In genomic region chr2:117859924-117860647, GRCh38 we compare ENCODE assay signal across 19 cellular contexts. TPM values are rescaled to one million over a fixed set of nuclear protein-coding genes. Genes with fewer than 3 reads are reported as not detected.
A peak's percentile ranks its signal among the peaks of the same experiment; 100 is the strongest.
DNase-seq lines count a peak whose midpoint lies in the region; ATAC-seq and TF ChIP-seq lines count a peak whose summit lies in the region.
"Had no signal": no experiment of that assay in that cellular context is flagged by ENCODE, and none has a peak within 500 bp of the region (broad histone marks: within the 10 kb centered on the region; RNA-seq: fewer than 3 reads in every experiment).

No MANE protein-coding gene starts in this region.

- peaks cover 4% of the 10 kb centered on the region for H3K4me1 Mint-ChIP-seq in WTC11
- no peaks in the 10 kb centered on the region for H3K4me1 Mint-ChIP-seq in stimulated activated memory B cell treated with anti-CD40 and anti-IgM and Interleukin-4, amounts not matched to agents 10 μg/mL and 1 μg/mL and 100 μg/mL, for 72 hours

- H3K4me3 ChIP-seq in BJ (ENCODE audit: low read depth, low read length): peak overlapping the region; percentile 20
- peak overlapping the region; percentile 25 for H3K4me3 ChIP-seq in fibroblast of the aortic adventitia (ENCODE audit: low read depth, low read length)
- H3K4me3 ChIP-seq in suprapubic skin: peak overlapping the region; percentile 43
- H3K4me3 ChIP-seq: SJCRH30 had no signal

- no peaks in the 10 kb centered on the region for H3K36me3 Mint-ChIP-seq in WTC11
- no peaks in the 10 kb centered on the region for H3K36me3 Mint-ChIP-seq in stimulated activated memory B cell treated with anti-CD40 and anti-IgM and Interleukin-4, amounts not matched to agents 10 μg/mL and 1 μg/mL and 100 μg/mL, for 72 hours

- peak overlapping the region; percentile 48; the same call in 1 of the 2 replicates for H3K4me3 Mint-ChIP-seq in WTC11
- H3K4me3 Mint-ChIP-seq in stimulated activated memory B cell treated with anti-CD40 and anti-IgM and Interleukin-4, amounts not matched to agents 10 μg/mL and 1 μg/mL and 100 μg/mL, for 72 hours: no peak overlapping the region

- WGBS in suprapubic skin: 74% methylated on average over 32 of the region's 69 CpGs

- peaks cover 42% of the 10 kb centered on the region for H3K27me3 Mint-ChIP-seq in WTC11 (ENCODE audit: low read depth)
- H3K27me3 Mint-ChIP-seq in stimulated activated memory B cell treated with anti-CD40 and anti-IgM and Interleukin-4, amounts not matched to agents 10 μg/mL and 1 μg/mL and 100 μg/mL, for 72 hours: peaks cover 52% of the 10 kb centered on the region

- POLR2A ChIA-PET in BJ (lab: Charles Lee): no interaction called here
- POLR2A ChIA-PET in WTC11 (lab: Charles Lee): no interaction called here
- POLR2A ChIA-PET in HEK293T (lab: Yijun Ruan, JAX): no interaction called here

- peaks cover 7% of the 10 kb centered on the region for H3K9me3 Mint-ChIP-seq in WTC11
- no peaks in the 10 kb centered on the region for H3K9me3 Mint-ChIP-seq in stimulated activated memory B cell treated with anti-CD40 and anti-IgM and Interleukin-4, amounts not matched to agents 10 μg/mL and 1 μg/mL and 100 μg/mL, for 72 hours

- H3K27ac Mint-ChIP-seq in WTC11: no peak overlapping the region
- H3K27ac Mint-ChIP-seq in stimulated activated memory B cell treated with anti-CD40 and anti-IgM and Interleukin-4, amounts not matched to agents 10 μg/mL and 1 μg/mL and 100 μg/mL, for 72 hours: no peak overlapping the region

- no peak for TF ChIP-seq CTCF in BJ (IDR thresholded peaks at IDR 0.05; ENCODE audit: insufficient read depth, low read depth, low read length)
- TF ChIP-seq CTCF in WTC11 (IDR thresholded peaks at IDR 0.05): no peak
- no peak for TF ChIP-seq CTCF in fibroblast of the aortic adventitia (IDR thresholded peaks at IDR 0.05; ENCODE audit: insufficient read depth, low read length)
- TF ChIP-seq CTCF in suprapubic skin (IDR thresholded peaks at IDR 0.05): no peak
- no peak for TF ChIP-seq CTCF in foreskin keratinocyte (conservative IDR thresholded peaks at IDR 0.05)

- no peak for ATAC-seq in WTC11
- ATAC-seq in stimulated activated memory B cell treated with anti-CD40 and anti-IgM and Interleukin-4, amounts not matched to agents 10 μg/mL and 1 μg/mL and 100 μg/mL, for 72 hours: no peak
- ATAC-seq in HG03342 (IDR thresholded peaks at IDR 0.05; ENCODE audit: unreplicated experiment): no peak
- no peak for ATAC-seq in foreskin keratinocyte

- H3K9me3 ChIP-seq in suprapubic skin: no peaks in the 10 kb centered on the region
- H3K9me3 ChIP-seq: SJCRH30 had no signal

- TF ChIP-seq POLR2A in suprapubic skin (IDR thresholded peaks at IDR 0.05): no peak

- no peak for DNase-seq in BJ (ENCODE audit: low read depth)
- DNase-seq in WTC11 (ENCODE audit: low spot score): no peak
- DNase-seq in fibroblast of the aortic adventitia (ENCODE audit: low read depth): no peak
- DNase-seq in suprapubic skin (ENCODE audit: low spot score in 2 of 2): no peak
- no peak for DNase-seq in foreskin keratinocyte
- no peak for DNase-seq in HEK293T (ENCODE audit: extremely low spot score)
- DNase-seq: DMS 273 treated with DMSO at 0.1 percent for 48 hours, H7, Kasumi-1, NCI-H1105 treated with DMSO at 0.1 percent for 48 hours, NCI-H187, NCI-H345, NCI-H69, SJCRH30, SW 1271 had no signal

- peaks cover 3% of the 10 kb centered on the region for H3K4me1 ChIP-seq in suprapubic skin
- no peaks in the 10 kb centered on the region for H3K4me1 ChIP-seq in foreskin keratinocyte

- H3K27me3 ChIP-seq in BJ (ENCODE audit: control insufficient read depth, insufficient read depth, low read length) (0 out of 2 replicates have a peak, but pooled peaks cover 1% of the 10 kb centered on the region), suprapubic skin (peaks cover 43% of the 10 kb centered on the region), foreskin keratinocyte (peaks cover 30% of the 10 kb centered on the region)
- H3K27me3 ChIP-seq: SJCRH30 had no signal

- no peak for TF ChIP-seq EP300 in suprapubic skin (IDR thresholded peaks at IDR 0.05)

- no peaks in the 10 kb centered on the region for H3K36me3 ChIP-seq in BJ (ENCODE audit: control insufficient read depth, insufficient read depth, low read length)
- H3K36me3 ChIP-seq in suprapubic skin: no peaks in the 10 kb centered on the region
- H3K36me3 ChIP-seq: SJCRH30 had no signal

- CTCF ChIA-PET in BJ (lab: Yijun Ruan, JAX) (interaction anchor here (1.3 kb wide), 1 partner anchor 143 kb away, joined by 3 read pairs; no protein-coding TSS in a partner anchor), WTC11 (lab: Charles Lee) (interaction anchor here (1.0 to 2.6 kb wide), 2 partner anchors 11 to 143 kb away, joined by 3 to 14 read pairs; no protein-coding TSS in a partner anchor), HEK293T (lab: Yijun Ruan, JAX) (no interaction called here)

- H3K27ac ChIP-seq in suprapubic skin (no peak overlapping the region), foreskin keratinocyte (no peak overlapping the region)
- H3K27ac ChIP-seq: C4-2B, RWPE1, SJCRH30 had no signal

TF ChIP-seq in WTC11, 78 proteins besides CTCF, POLR2A, EP300 and RAD21:
- TF ChIP-seq NFE2L1 (CRISPR knock-in tag; IDR thresholded peaks at IDR 0.05): no peak
- no peak for TF ChIP-seq MYBL2 (CRISPR knock-in tag; IDR thresholded peaks at IDR 0.05)
- TF ChIP-seq PRRX2 (CRISPR knock-in tag; IDR thresholded peaks at IDR 0.05): no peak
- TF ChIP-seq CDX4 (CRISPR knock-in tag; IDR thresholded peaks at IDR 0.05; ENCODE audit: borderline replicate concordance): no peak
- no peak for TF ChIP-seq NFATC4 (CRISPR knock-in tag; IDR thresholded peaks at IDR 0.05)
- no peak for TF ChIP-seq ZNF219 (CRISPR knock-in tag; IDR thresholded peaks at IDR 0.05; ENCODE audit: borderline replicate concordance)

TF ChIP-seq in HEK293T, 16 proteins besides CTCF, POLR2A, EP300 and RAD21:
- TF ChIP-seq CTBP1 (IDR thresholded peaks at IDR 0.05; ENCODE audit: borderline replicate concordance) (no peak), ELF4 (IDR thresholded peaks at IDR 0.05) (no peak), SUZ12 (IDR thresholded peaks at IDR 0.05) (no peak), FOXA1 (IDR thresholded peaks at IDR 0.05) (no peak), LEF1 (IDR thresholded peaks at IDR 0.05; ENCODE audit: borderline replicate concordance) (no peak), FOXK2 (IDR thresholded peaks at IDR 0.05) (no peak), L3MBTL2 (conservative IDR thresholded peaks at IDR 0.05) (no peak), FOXM1 (IDR thresholded peaks at IDR 0.05; ENCODE audit: borderline replicate concordance) (no peak), PKNOX1 (IDR thresholded peaks at IDR 0.05) (no peak), ARNT (IDR thresholded peaks at IDR 0.05) (no peak), BHLHE40 (IDR thresholded peaks at IDR 0.05; ENCODE audit: borderline replicate concordance) (no peak), SP1 (IDR thresholded peaks at IDR 0.05) (no peak)

RNA-seq across cellular contexts. Expression of gene DDX18, which starts 45.6 kb away (rescaled TPM):
- 30.9 and 42.8 TPM in 2 replicates for polyA plus RNA-seq in BJ (2011; rRNA removed)
- polyA minus RNA-seq in BJ (2011; rRNA and poly(A)+ RNA removed): 19.5 and 20.9 TPM in 2 replicates
- total RNA-seq in WTC11 (2021): 76.2 to 107 TPM (median 83.3 TPM) in 3 replicates
- 30.9 and 48.3 TPM in 2 replicates for total RNA-seq in fibroblast of the aortic adventitia (ENCODE audit: low replicate concordance)
- 10 to 100 TPM; 32.3 to 61.7 (median 39.6) TPM for total RNA-seq in suprapubic skin
- total RNA-seq in foreskin keratinocyte: 66.7 and 71.3 TPM in 2 replicates
- polyA plus RNA-seq in foreskin keratinocyte: 23.6 and 30.0 TPM in 2 replicates
